18 cellular contexts compared by ENCODE assay signal in the genomic region with DNA sequence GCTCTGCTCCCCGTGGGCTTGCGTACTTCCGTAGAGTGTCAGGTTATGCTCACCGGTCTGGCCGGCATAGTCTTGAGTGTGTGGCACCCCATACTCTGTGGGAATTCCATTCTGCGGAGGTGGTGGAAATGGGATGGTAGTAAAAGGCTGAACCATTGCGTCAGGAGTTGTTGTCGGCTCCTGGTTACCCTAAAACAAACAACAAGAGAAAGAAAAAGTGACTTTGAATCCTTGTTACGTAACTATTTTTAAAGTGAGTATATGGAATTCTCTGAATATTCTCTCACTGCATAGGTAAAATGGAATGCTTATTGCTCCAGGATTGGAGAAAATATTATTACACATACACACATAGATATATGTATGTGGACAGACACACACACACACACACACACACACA.
A peak's percentile ranks its signal among the peaks of the same experiment; 100 is the strongest.
DNase-seq lines count a peak whose midpoint lies in the region; ATAC-seq and TF ChIP-seq lines count a peak whose summit lies in the region.
"Had no signal": no experiment of that assay in that cellular context is flagged by ENCODE, and none has a peak within 500 bp of the region (broad histone marks: within the 10 kb centered on the region; RNA-seq: fewer than 3 reads in every experiment).

No MANE protein-coding gene starts in this region.

- DNase-seq in HuH-7 (ENCODE audit: low spot score) (peak; percentile 34), left lobe of liver (ENCODE audit: low spot score) (no peak), nephron progenitor cell (no peak), UCSD-AML1 (lab: John Stamatoyannopoulos, UW; ENCODE audit: unreplicated experiment) (no peak), SJCRH30 (no peak), RWPE1 (ENCODE audit: low spot score) (no peak)
- no peak for DNase-seq in stimulated activated naive CD8-positive, alpha-beta T cell treated with anti-CD3 and anti-CD28 coated beads, Interleukin-15, Interleukin-2, amounts not matched to agents 100 U/mL and 50 U/mL, for 24 hours
- DNase-seq: ACHN; BE2C; C1 segment of cervical spinal cord; CD4-positive, CD25-positive, alpha-beta regulatory T cell; CD8-positive, alpha-beta memory T cell; COR-L47; DMS79; GDM1; GM23248 had no signal

- peak overlapping the region; percentile 21 for H3K27ac Mint-ChIP-seq in nephron progenitor cell
- H3K27ac Mint-ChIP-seq: CD4-positive, CD25-positive, alpha-beta regulatory T cell; CD8-positive, alpha-beta memory T cell had no signal

- H3K27me3 Mint-ChIP-seq in nephron progenitor cell (ENCODE audit: low read depth, poor library complexity) = no peaks in the 10 kb centered on the region

- H3K4me3 ChIP-seq in SJCRH30 = no peak overlapping the region
- H3K4me3 ChIP-seq: GM23248, K562 had no signal

- H3K27ac ChIP-seq in SJCRH30 (no peak overlapping the region), RWPE1 (no peak overlapping the region)
- H3K27ac ChIP-seq: GM23248 had no signal

- no peak overlapping the region for H3K4me3 Mint-ChIP-seq in nephron progenitor cell
- H3K4me3 Mint-ChIP-seq: CD4-positive, CD25-positive, alpha-beta regulatory T cell; CD8-positive, alpha-beta memory T cell had no signal

- H3K4me1 Mint-ChIP-seq in nephron progenitor cell = peaks cover 5% of the 10 kb centered on the region
- H3K4me1 Mint-ChIP-seq: CD4-positive, CD25-positive, alpha-beta regulatory T cell; CD8-positive, alpha-beta memory T cell had no signal

- H3K9me3 ChIP-seq in SJCRH30 (replicated peaks) = 0 out of 2 replicates have a peak, but pooled peaks cover 3% of the 10 kb centered on the region
- H3K9me3 ChIP-seq: BE2C had no signal

- POLR2A ChIA-PET in RWPE1 (lab: Yijun Ruan, JAX; ENCODE audit: low non-redundant PET) = no interaction called here

- CTCF ChIA-PET in RWPE1 (lab: Yijun Ruan, JAX) = interaction anchor here (0.6 kb wide), 1 partner anchor 15 kb away, joined by 3 read pairs; no protein-coding TSS in a partner anchor

- no peaks in the 10 kb centered on the region for H3K4me1 ChIP-seq in SJCRH30
- H3K4me1 ChIP-seq: BE2C had no signal

- TF ChIP-seq CTCF in nephron progenitor cell (IDR thresholded peaks at IDR 0.05) = no peak
- no peak for TF ChIP-seq CTCF in RWPE1 (conservative IDR thresholded peaks at IDR 0.05; ENCODE audit: low read depth)

- no peaks in the 10 kb centered on the region for H3K27me3 ChIP-seq in SJCRH30
- H3K27me3 ChIP-seq: BE2C had no signal

- H3K9me3 Mint-ChIP-seq in nephron progenitor cell = peaks cover 14% of the 10 kb centered on the region

- peaks cover 44% of the 10 kb centered on the region for H3K36me3 ChIP-seq in SJCRH30

- peak; percentile 79 for ATAC-seq in left lobe of liver
- no peak for ATAC-seq in stimulated activated naive CD8-positive, alpha-beta T cell treated with anti-CD3 and anti-CD28 coated beads, Interleukin-15, Interleukin-2, amounts not matched to agents 100 U/mL and 50 U/mL, for 24 hours
- ATAC-seq: HCT116, K562 had no signal

- H3K36me3 Mint-ChIP-seq in nephron progenitor cell (ENCODE audit: low read depth) = peaks cover 77% of the 10 kb centered on the region
- H3K36me3 Mint-ChIP-seq: CD4-positive, CD25-positive, alpha-beta regulatory T cell had no signal
